Comparison of ENCODE assay signal across 1 cellular context in genomic region chr2:69456950-69457445, GRCh38.
A peak's percentile ranks its signal among the peaks of the same experiment; 100 is the strongest.
TF ChIP-seq lines count a peak whose summit lies in the region.

No MANE protein-coding gene starts in this region.

TF ChIP-seq in K562, 482 proteins besides CTCF, POLR2A, EP300 and RAD21:
- TF ChIP-seq, protein P1, sequence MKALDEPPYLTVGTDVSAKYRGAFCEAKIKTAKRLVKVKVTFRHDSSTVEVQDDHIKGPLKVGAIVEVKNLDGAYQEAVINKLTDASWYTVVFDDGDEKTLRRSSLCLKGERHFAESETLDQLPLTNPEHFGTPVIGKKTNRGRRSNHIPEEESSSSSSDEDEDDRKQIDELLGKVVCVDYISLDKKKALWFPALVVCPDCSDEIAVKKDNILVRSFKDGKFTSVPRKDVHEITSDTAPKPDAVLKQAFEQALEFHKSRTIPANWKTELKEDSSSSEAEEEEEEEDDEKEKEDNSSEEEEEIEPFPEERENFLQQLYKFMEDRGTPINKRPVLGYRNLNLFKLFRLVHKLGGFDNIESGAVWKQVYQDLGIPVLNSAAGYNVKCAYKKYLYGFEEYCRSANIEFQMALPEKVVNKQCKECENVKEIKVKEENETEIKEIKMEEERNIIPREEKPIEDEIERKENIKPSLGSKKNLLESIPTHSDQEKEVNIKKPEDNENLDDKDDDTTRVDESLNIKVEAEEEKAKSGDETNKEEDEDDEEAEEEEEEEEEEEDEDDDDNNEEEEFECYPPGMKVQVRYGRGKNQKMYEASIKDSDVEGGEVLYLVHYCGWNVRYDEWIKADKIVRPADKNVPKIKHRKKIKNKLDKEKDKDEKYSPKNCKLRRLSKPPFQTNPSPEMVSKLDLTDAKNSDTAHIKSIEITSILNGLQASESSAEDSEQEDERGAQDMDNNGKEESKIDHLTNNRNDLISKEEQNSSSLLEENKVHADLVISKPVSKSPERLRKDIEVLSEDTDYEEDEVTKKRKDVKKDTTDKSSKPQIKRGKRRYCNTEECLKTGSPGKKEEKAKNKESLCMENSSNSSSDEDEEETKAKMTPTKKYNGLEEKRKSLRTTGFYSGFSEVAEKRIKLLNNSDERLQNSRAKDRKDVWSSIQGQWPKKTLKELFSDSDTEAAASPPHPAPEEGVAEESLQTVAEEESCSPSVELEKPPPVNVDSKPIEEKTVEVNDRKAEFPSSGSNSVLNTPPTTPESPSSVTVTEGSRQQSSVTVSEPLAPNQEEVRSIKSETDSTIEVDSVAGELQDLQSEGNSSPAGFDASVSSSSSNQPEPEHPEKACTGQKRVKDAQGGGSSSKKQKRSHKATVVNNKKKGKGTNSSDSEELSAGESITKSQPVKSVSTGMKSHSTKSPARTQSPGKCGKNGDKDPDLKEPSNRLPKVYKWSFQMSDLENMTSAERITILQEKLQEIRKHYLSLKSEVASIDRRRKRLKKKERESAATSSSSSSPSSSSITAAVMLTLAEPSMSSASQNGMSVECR (CRISPR knock-in tag; IDR thresholded peaks at IDR 0.05): no peak
- peak; percentile 29; the same call in 1 of the 2 replicates for TF ChIP-seq SPI1 (IDR thresholded peaks at IDR 0.05; ENCODE audit: borderline replicate concordance, low read depth, low read length)
